Comparison of ENCODE assay signal across 8 cellular contexts in the genomic region with DNA sequence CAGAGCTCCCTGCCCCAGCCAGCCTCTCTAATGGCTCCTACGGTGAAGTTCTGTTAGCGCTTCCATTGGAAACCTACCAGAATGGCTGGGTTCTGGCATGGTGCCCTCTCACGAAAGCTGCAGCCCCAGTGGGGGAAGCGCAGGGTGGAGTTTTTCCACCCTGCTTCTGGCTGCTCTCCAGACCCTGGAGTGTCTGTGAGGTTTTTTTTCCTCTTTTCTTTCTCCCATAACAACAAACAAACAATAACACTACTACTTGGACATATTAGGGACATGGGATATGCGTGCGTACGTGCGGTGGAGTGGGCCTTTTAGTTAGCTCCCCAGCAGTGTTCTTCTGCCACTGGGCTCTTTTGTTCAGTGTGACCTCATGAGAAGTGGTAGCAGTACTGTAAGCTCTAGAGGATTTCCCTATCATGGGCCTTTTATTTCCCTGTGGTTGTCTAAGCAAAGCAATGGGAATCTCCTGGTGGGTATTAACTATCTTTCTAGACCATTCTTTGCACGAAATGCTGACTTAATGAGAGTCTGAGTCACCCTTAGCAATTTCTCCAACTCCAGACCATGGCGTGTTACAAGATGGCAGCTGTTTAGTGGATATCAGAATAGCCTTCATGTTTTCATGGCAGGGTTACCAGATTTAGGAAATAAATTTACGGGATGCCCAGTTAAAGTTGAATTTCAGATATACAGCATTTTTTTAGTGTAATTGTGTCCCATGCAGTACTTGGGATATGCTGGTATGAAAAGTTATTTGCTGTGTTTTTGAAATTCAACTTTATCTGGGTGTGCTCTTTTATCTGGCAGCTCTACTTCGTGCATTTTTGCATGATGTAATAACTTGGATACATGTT.
DNase-seq lines count a peak whose midpoint lies in the region; ATAC-seq, FAIRE-seq and TF ChIP-seq lines count a peak whose summit lies in the region.

No MANE protein-coding gene starts in this region.

- no peaks in the 10 kb centered on the region for H3K27me3 ChIP-seq in HUES6 (ENCODE audit: control insufficient read depth, insufficient read depth, low read length)
- no peaks in the 10 kb centered on the region for H3K27me3 ChIP-seq in iPS-18a (ENCODE audit: control insufficient read depth, insufficient read depth, low read length)
- H3K27me3 ChIP-seq in subcutaneous abdominal adipose tissue (ENCODE audit: control insufficient read depth in 5 of 5, insufficient read depth in 4 of 5, low read length in 5 of 5): no peaks in the 10 kb centered on the region

- WGBS in adipose tissue, 3 donors: 29 to 47% (median 30%) methylated on average over 12 of the region's 12 CpGs

- H3K36me3 ChIP-seq in HUES6 (ENCODE audit: control insufficient read depth, insufficient read depth, low read length): peaks cover 12% of the 10 kb centered on the region; the same call in 1 of the 2 replicates
- no peaks in the 10 kb centered on the region for H3K36me3 ChIP-seq in iPS-18a (ENCODE audit: control insufficient read depth, low read depth, low read length)
- H3K36me3 ChIP-seq in subcutaneous abdominal adipose tissue (ENCODE audit: control insufficient read depth in 5 of 5, insufficient read depth in 5 of 5, low read length in 5 of 5): no peaks in the 10 kb centered on the region

- no peak for DNase-seq in GM12891 (ENCODE audit: insufficient read length, low spot score)
- DNase-seq in stimulated activated CD4-positive, alpha-beta T cell treated with anti-CD3 and anti-CD28 coated beads, Interleukin-15, amount 100 ng/mL, for 24 hours: no peak

- H3K27ac ChIP-seq in HUES6 (ENCODE audit: low read depth, low read length): peak overlapping the region; percentile 22; the same call in 1 of the 2 replicates
- H3K27ac ChIP-seq in adipose tissue (ENCODE audit: low read depth, low read length): peak overlapping the region; percentile 13
- H3K27ac ChIP-seq in iPS-18a (ENCODE audit: low read length): peak overlapping the region; percentile 52
- peak overlapping the region; percentile 69 for H3K27ac ChIP-seq in subcutaneous abdominal adipose tissue (ENCODE audit: low read depth, low read length)

- H3K9ac ChIP-seq in HUES6 (ENCODE audit: low read length) (no peak overlapping the region), iPS-18a (ENCODE audit: low read length) (no peak overlapping the region), subcutaneous abdominal adipose tissue (ENCODE audit: low read length in 5 of 5) (peak overlapping the region in 4 of 5 donors; percentile 13 to 28 (median 16))

- H3K4me1 ChIP-seq in HUES6 (ENCODE audit: control insufficient read depth, insufficient read depth, low read length) (peaks cover 33% of the 10 kb centered on the region), iPS-18a (ENCODE audit: control insufficient read depth, low read depth, low read length) (peaks cover 19% of the 10 kb centered on the region), subcutaneous abdominal adipose tissue (ENCODE audit: control insufficient read depth in 5 of 5, insufficient read depth in 5 of 5, low read length in 5 of 5) (peaks cover 2 to 43% (median 40%) of the 10 kb centered on the region in 5 donors)

- H3K4me3 ChIP-seq in HUES6 (ENCODE audit: low read depth, low read length) (no peak overlapping the region), iPS-18a (ENCODE audit: low read length) (no peak overlapping the region), subcutaneous abdominal adipose tissue (ENCODE audit: low read depth in 1 of 5, low read length in 5 of 5) (peak overlapping the region; percentile 1 to 37 (median 12))

- no peak for FAIRE-seq in GM12891 (lab: Jason Lieb, UNC)

- H3K9me3 ChIP-seq in HUES6 (ENCODE audit: control insufficient read depth, insufficient read depth, low read depth, low read length): peaks cover 12% of the 10 kb centered on the region; the same call in 1 of the 2 replicates
- no peaks in the 10 kb centered on the region for H3K9me3 ChIP-seq in iPS-18a (ENCODE audit: control insufficient read depth, low read depth, low read length)
- no peaks in the 10 kb centered on the region for H3K9me3 ChIP-seq in subcutaneous abdominal adipose tissue (ENCODE audit: control insufficient read depth in 5 of 5, low read length in 5 of 5)

- TF ChIP-seq POLR2A in GM12891 (IDR thresholded peaks at IDR 0.05; ENCODE audit: low read depth, low read length): no peak

- ATAC-seq in HG02973 (IDR thresholded peaks at IDR 0.05; ENCODE audit: unreplicated experiment): no peak
- ATAC-seq in GM18868 (IDR thresholded peaks at IDR 0.05; ENCODE audit: unreplicated experiment): no peak

TF ChIP-seq in GM12891, 5 proteins besides CTCF, POLR2A, EP300 and RAD21:
- TF ChIP-seq PAX5 (IDR thresholded peaks at IDR 0.05; ENCODE audit: insufficient read depth, low read length, severe bottlenecking) (no peak), TAF1 (IDR thresholded peaks at IDR 0.05; ENCODE audit: low read depth, low read length) (no peak), SPI1 (IDR thresholded peaks at IDR 0.05; ENCODE audit: low read depth, low read length) (no peak), POU2F2 (IDR thresholded peaks at IDR 0.05; ENCODE audit: low read depth, low read length) (no peak), POLR2AphosphoS5 (IDR thresholded peaks at IDR 0.05; ENCODE audit: low read depth, low read length) (no peak)

Comparison
In these comparisons a context has a peak if more than half of its experiments do, and no peak if none do; other contexts are left out.
1. H3K27ac ChIP-seq: peak in every context shown above with its lines; median percentile 69 in subcutaneous abdominal adipose tissue; 52 in iPS-18a; 22 in HUES6; 13 in adipose tissue.
2. H3K4me3 ChIP-seq: peak in subcutaneous abdominal adipose tissue (5 of 5); none in HUES6 (single experiment) and iPS-18a (single experiment).
3. H3K9ac ChIP-seq: peak in subcutaneous abdominal adipose tissue (4 of 5); none in HUES6 (single experiment) and iPS-18a (single experiment).